ENCODE assay signal across 9 cellular contexts in the genomic region with DNA sequence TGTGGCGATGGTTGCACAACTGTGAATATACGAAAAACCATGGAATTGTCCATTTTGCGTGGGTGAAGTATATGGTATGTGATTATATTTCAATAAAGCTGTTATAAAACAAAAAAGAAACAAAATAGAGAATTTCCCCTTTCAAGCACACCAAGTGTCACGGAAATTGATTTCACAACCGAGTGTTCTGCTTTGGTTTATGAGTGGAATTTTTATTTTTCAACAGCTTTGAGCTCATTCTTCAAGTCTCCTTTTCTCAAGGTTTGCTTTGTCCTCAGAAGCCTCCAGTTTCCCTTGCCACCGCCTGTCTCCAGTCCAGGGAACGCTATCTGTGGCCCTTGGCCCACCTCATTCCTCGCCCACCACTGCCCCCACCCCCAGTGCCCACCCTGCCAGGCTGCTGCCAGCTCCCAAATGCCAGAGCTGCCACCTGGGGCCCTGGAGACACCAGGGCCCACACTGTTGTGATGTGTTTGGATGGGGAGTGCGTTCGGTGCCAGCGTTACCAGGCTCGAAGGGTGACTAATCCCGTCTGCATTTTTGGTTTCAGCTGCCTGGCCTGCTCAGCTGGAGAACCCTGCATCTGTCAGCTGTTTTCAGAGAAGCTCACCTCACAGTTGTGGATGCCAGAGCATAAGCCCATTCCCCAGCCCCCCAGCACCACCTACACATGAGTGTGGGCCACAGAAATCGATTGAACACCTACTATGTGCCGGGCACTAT. TPM values are rescaled to one million over a fixed set of nuclear protein-coding genes. Genes with fewer than 3 reads are reported as not detected.
DNase-seq lines count a peak whose midpoint lies in the region; ATAC-seq, FAIRE-seq and TF ChIP-seq lines count a peak whose summit lies in the region.
"Had no signal": no experiment of that assay in that cellular context is flagged by ENCODE, and none has a peak within 500 bp of the region (broad histone marks: within the 10 kb centered on the region; RNA-seq: fewer than 3 reads in every experiment).

No MANE protein-coding gene starts in this region.

- TF ChIP-seq CTCF in ascending aorta (IDR thresholded peaks at IDR 0.05) (no peak), keratinocyte (optimal IDR thresholded peaks at IDR 0.05 in 1 of 3, IDR thresholded peaks at IDR 0.05 in 1 of 3, conservative IDR thresholded peaks at IDR 0.05 in 1 of 3; ENCODE audit: extremely low read depth in 1 of 3, insufficient read depth in 2 of 3, low read length in 3 of 3) (no peak)

- peak overlapping the region; percentile 28 for H2AFZ ChIP-seq in keratinocyte (ENCODE audit: control insufficient read depth, low read length)

- H3K9ac ChIP-seq in keratinocyte (ENCODE audit: control insufficient read depth, extremely low read depth, insufficient read depth, low read length) (peak overlapping the region; percentile 73), stomach smooth muscle (ENCODE audit: low read length in 2 of 2) (peak overlapping the region; percentile 68 to 89)

- H3K36me3 ChIP-seq in ascending aorta = no peaks in the 10 kb centered on the region
- H3K36me3 ChIP-seq in keratinocyte (ENCODE audit: control insufficient read depth in 2 of 2, extremely low read depth in 1 of 2, insufficient read depth in 2 of 2, low read length in 2 of 2) = no peaks in the 10 kb centered on the region
- H3K36me3 ChIP-seq in stomach smooth muscle (ENCODE audit: control insufficient read depth in 2 of 2, insufficient read depth in 2 of 2, low read length in 2 of 2) = no peaks in the 10 kb centered on the region

- H3K4me3 ChIP-seq in ascending aorta (peak overlapping the region in 1 of 2 donors; percentile 10), keratinocyte (ENCODE audit: control insufficient read depth in 2 of 3, extremely low read depth in 1 of 3, insufficient read depth in 2 of 3, low read depth in 1 of 3, low read length in 3 of 3) (no peak overlapping the region), stomach smooth muscle (ENCODE audit: low read length in 2 of 2) (no peak overlapping the region)
- H3K4me3 ChIP-seq: SK-N-MC had no signal

- H3K27ac ChIP-seq in ascending aorta = peak overlapping the region; percentile 94 to 96
- peak overlapping the region; percentile 78 for H3K27ac ChIP-seq in keratinocyte (ENCODE audit: control insufficient read depth, insufficient read depth, low read length)
- peak overlapping the region; percentile 92 for H3K27ac ChIP-seq in stomach smooth muscle (ENCODE audit: low read length)
- H3K27ac ChIP-seq: SK-N-MC had no signal

- no peak for ATAC-seq in GM21381 (IDR thresholded peaks at IDR 0.05; ENCODE audit: unreplicated experiment)
- ATAC-seq in GM18511 (IDR thresholded peaks at IDR 0.05; ENCODE audit: unreplicated experiment) = no peak
- ATAC-seq in GM21526 (IDR thresholded peaks at IDR 0.05; ENCODE audit: low FRiP score, unreplicated experiment) = no peak

- no peaks in the 10 kb centered on the region for H3K9me1 ChIP-seq in keratinocyte (ENCODE audit: control insufficient read depth, extremely low read depth, insufficient read depth, low read length)

- dilution Hi-C loops in keratinocyte (cut with MboI; ENCODE audit: extremely low pct_ligation_motif_present, low sequenced_read_pairs) = no loop called here

- H3K9me3 ChIP-seq in ascending aorta (no peaks in the 10 kb centered on the region), keratinocyte (ENCODE audit: control insufficient read depth, low read depth, low read length) (no peaks in the 10 kb centered on the region), stomach smooth muscle (ENCODE audit: control insufficient read depth in 2 of 2, low read length in 2 of 2) (no peaks in the 10 kb centered on the region)

- H3K27me3 ChIP-seq in ascending aorta = no peaks in the 10 kb centered on the region
- H3K27me3 ChIP-seq in keratinocyte (ENCODE audit: control insufficient read depth, extremely low read depth, insufficient read depth, low read length) = no peaks in the 10 kb centered on the region
- H3K27me3 ChIP-seq in stomach smooth muscle (ENCODE audit: control insufficient read depth in 1 of 2, insufficient read depth in 2 of 2, low read length in 2 of 2) = no peaks in the 10 kb centered on the region

- DNase-seq in HPDE6-E6E7 (ENCODE audit: extremely low spot score) = peak; percentile 80
- peak; percentile 71 to 96 for DNase-seq in ascending aorta (ENCODE audit: low spot score in 2 of 2)
- peak; percentile 57 for DNase-seq in keratinocyte (ENCODE audit: low read depth, low spot score)
- DNase-seq in SIG-M5 (lab: John Stamatoyannopoulos, UW) = no peak

- peak; percentile 97 for FAIRE-seq in keratinocyte (lab: Jason Lieb, UNC)

- no peaks in the 10 kb centered on the region for H3K79me2 ChIP-seq in keratinocyte (ENCODE audit: control insufficient read depth, insufficient read depth, low read length)

- peak overlapping the region; percentile 54 for H3K4me2 ChIP-seq in keratinocyte (ENCODE audit: control insufficient read depth, extremely low read depth, insufficient read depth, low read depth, low read length)

- H4K20me1 ChIP-seq in keratinocyte (ENCODE audit: control insufficient read depth, extremely low read depth, insufficient read depth, low read length) = no peaks in the 10 kb centered on the region

- intact Hi-C loops in ascending aorta (cut with DNase I) = loop anchor here (1.0 kb wide), 1 partner anchor 8 kb away; no protein-coding TSS in a partner anchor

- H3K4me1 ChIP-seq in ascending aorta (peaks cover 20 to 41% of the 10 kb centered on the region in 2 donors), keratinocyte (ENCODE audit: control insufficient read depth, extremely low read depth, insufficient read depth, low read length) (peaks cover 11% of the 10 kb centered on the region), stomach smooth muscle (ENCODE audit: control insufficient read depth, insufficient read depth, low read length) (peaks cover 50% of the 10 kb centered on the region)

RNA-seq across cellular contexts. Expression of a gene that starts 30.4 kb away (rescaled TPM):
- total RNA-seq in ascending aorta = 3,919 TPM
- polyA plus RNA-seq in keratinocyte = 10.4 to 303 TPM (median 174 TPM) in 3 replicates
- 68.7 TPM for polyA plus RNA-seq in keratinocyte (2011; ENCODE audit: low read depth)
- polyA plus RNA-seq in keratinocyte (2011; cell fraction: cytosol; rRNA removed) = 98.5 and 108 TPM in 2 replicates
- polyA plus RNA-seq in keratinocyte (2011; cell fraction: nucleus; rRNA removed) = 553 and 700 TPM in 2 replicates
- polyA plus RNA-seq in keratinocyte (2012; ENCODE audit: low replicate concordance) = 7.0 and 200 TPM in 2 replicates
- polyA minus RNA-seq in keratinocyte = 17.6 to 194 TPM (median 125 TPM) in 3 replicates
- 131 TPM for polyA minus RNA-seq in keratinocyte (2011; cell fraction: cytosol; rRNA and poly(A)+ RNA removed)
- 374 and 410 TPM in 2 replicates for polyA minus RNA-seq in keratinocyte (2011; cell fraction: nucleus; rRNA and poly(A)+ RNA removed)
